Comparison of ENCODE assay signal across 27 cellular contexts in the genomic region with DNA sequence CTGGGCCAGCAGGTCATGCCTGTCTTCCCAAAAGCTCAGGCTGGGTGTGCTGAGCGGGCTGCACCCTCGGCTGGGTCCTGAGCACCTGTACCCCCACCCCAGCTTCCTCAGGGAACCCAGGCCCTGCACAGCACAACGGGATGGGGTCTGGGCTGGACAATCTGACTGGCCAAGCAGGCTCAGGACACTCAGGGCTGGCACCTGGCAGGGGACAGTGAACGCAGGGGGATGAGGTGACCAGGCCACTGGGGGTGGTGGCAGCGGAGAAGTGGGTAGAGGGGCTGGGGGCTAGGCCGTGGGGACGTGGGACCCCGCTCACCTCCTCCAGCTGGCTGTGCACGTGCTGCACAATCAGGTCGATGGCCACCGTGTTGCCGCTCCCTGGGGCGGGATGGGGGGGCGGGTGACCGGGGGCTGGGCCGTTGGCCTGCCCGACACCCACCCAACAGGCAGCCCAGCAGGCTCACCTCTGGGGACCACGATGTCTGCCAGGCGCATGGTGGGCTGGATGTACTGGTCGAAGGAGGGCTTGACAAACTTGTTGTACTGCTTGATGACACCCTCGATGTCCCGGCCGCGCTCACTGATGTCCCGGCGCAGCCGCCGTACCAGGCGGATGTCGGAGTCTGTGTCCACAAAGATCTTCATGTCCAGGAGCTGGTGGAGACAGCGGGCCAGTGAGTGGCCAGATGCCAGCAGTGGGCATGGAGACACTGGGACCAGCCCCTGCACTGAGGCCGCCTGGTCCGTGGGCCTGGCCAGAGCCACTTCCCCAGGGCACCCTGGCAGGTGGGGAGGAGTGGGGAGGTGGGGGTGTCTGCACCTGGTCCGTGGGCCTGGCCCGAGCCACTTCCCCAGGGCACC. TPM values are rescaled to one million over a fixed set of nuclear protein-coding genes. Genes with fewer than 3 reads are reported as not detected.
DNase-seq lines count a peak whose midpoint lies in the region; ATAC-seq, FAIRE-seq and TF ChIP-seq lines count a peak whose summit lies in the region.
"Had no signal": no experiment of that assay in that cellular context is flagged by ENCODE, and none has a peak within 500 bp of the region (broad histone marks: within the 10 kb centered on the region; RNA-seq: fewer than 3 reads in every experiment).

No MANE protein-coding gene starts in this region.

- 95% methylated on average over 29 of the region's 35 CpGs; no CpG with 5 or more reads in 1 of the 2 experiments for WGBS in IMR-90 (ENCODE audit: extremely low coverage in 2 of 2, insufficient read length in 1 of 2), 2 experiments

- no peak for TF ChIP-seq POLR2A in IMR-90 (IDR thresholded peaks at IDR 0.05; ENCODE audit: low read depth, low read length)
- no peak for TF ChIP-seq POLR2A in vagina (IDR thresholded peaks at IDR 0.05)

- H3K4me1 ChIP-seq in Caco-2 (peaks cover 3% of the 10 kb centered on the region; the same call in 1 of the 2 replicates), IMR-90 (ENCODE audit: control insufficient read depth, insufficient read depth, low read length) (peaks cover 7% of the 10 kb centered on the region), kidney (ENCODE audit: control insufficient read depth in 1 of 2, insufficient read depth in 1 of 2, low read depth in 1 of 2, low read length in 2 of 2) (peaks cover under 1 to 10% of the 10 kb centered on the region in 2 donors), vagina (peaks cover 51% of the 10 kb centered on the region)

- H2AK9ac ChIP-seq in IMR-90 (replicated peaks; ENCODE audit: low read depth, low read length, poor library complexity) = peak overlapping the region; percentile 10

- no peak overlapping the region for H2AFZ ChIP-seq in IMR-90 (replicated peaks; ENCODE audit: low read length, poor library complexity)

- POLR2A ChIA-PET in Caco-2 (lab: Charles Lee) (no interaction called here), IMR-90 (lab: Charles Lee; ENCODE audit: unreplicated experiment) (no interaction called here)

- H3K4me2 ChIP-seq in IMR-90 (ENCODE audit: low read depth, low read length) = no peak overlapping the region

- H2BK20ac ChIP-seq in IMR-90 (ENCODE audit: low read depth, low read length) = no peak overlapping the region

- no peak overlapping the region for H3K4ac ChIP-seq in IMR-90 (ENCODE audit: low read depth, low read length)

- BruUV-seq in Caco-2 (replicated peaks; lab: Mats Ljungman, UMichigan) (no TSS peak), IMR-90 (replicated peaks; lab: Mats Ljungman, UMichigan) (no TSS peak)

- H3K9ac ChIP-seq in IMR-90 (ENCODE audit: low read depth, low read length) (no peak overlapping the region), kidney (ENCODE audit: low read length in 2 of 2) (no peak overlapping the region)

- H3K27ac Mint-ChIP-seq in Caco-2 (ENCODE audit: unreplicated experiment) = peak overlapping the region; percentile 64
- H3K27ac Mint-ChIP-seq: activated CD4-positive, alpha-beta T cell treated with anti-CD3 and anti-CD28 coated beads for 36 hours; activated CD8-positive, alpha-beta T cell treated with anti-CD3 and anti-CD28 coated beads for 36 hours; activated T-helper 17 cell treated with anti-CD3 and anti-CD28 coated beads, Interleukin-2, amount 50 U/mL, for 72 hours; mesothelial cell of epicardium; progenitor cell of endocrine pancreas had no signal

- ATAC-seq in IMR-90 (ENCODE audit: low read depth) = no peak
- ATAC-seq in sciatic nerve = no peak
- no peak for ATAC-seq in GM19328 (IDR thresholded peaks at IDR 0.05; ENCODE audit: unreplicated experiment)
- ATAC-seq: activated CD4-positive, alpha-beta T cell treated with anti-CD3 and anti-CD28 coated beads for 36 hours; activated CD8-positive, alpha-beta T cell treated with anti-CD3 and anti-CD28 coated beads for 36 hours; activated T-helper 17 cell treated with anti-CD3 and anti-CD28 coated beads, Interleukin-2, amount 50 U/mL, for 72 hours; body of pancreas; HCT116; left lung; Panc1 had no signal

- no peak overlapping the region for H2BK5ac ChIP-seq in IMR-90 (ENCODE audit: low read depth, low read length, poor library complexity, severe bottlenecking)

- FAIRE-seq in kidney (lab: Jason Lieb, UNC) = no peak

- H3K4me3 Mint-ChIP-seq in Caco-2 (ENCODE audit: unreplicated experiment) = no peak overlapping the region
- H3K4me3 Mint-ChIP-seq: activated CD4-positive, alpha-beta T cell treated with anti-CD3 and anti-CD28 coated beads for 36 hours; activated CD8-positive, alpha-beta T cell treated with anti-CD3 and anti-CD28 coated beads for 36 hours; activated T-helper 17 cell treated with anti-CD3 and anti-CD28 coated beads, Interleukin-2, amount 50 U/mL, for 72 hours; mesothelial cell of epicardium had no signal

- H3K9me1 ChIP-seq in IMR-90 (ENCODE audit: insufficient read depth, low read length) = peaks cover 13% of the 10 kb centered on the region

- no peak overlapping the region for H3K14ac ChIP-seq in IMR-90 (replicated peaks; ENCODE audit: low read depth, low read length)

- no peak overlapping the region for H4K91ac ChIP-seq in IMR-90 (ENCODE audit: insufficient read depth, low read depth, low read length)

- H3K4me3 ChIP-seq in Caco-2 (ENCODE audit: low read depth, low read length) (no peak overlapping the region), IMR-90 (ENCODE audit: insufficient read depth, low read depth, low read length) (no peak overlapping the region), kidney (ENCODE audit: low read length in 2 of 2) (no peak overlapping the region), vagina (no peak overlapping the region)
- H3K4me3 ChIP-seq: body of pancreas, left lung, testis, uterus had no signal

- H3K36me3 ChIP-seq in Caco-2 (ENCODE audit: control insufficient read depth, insufficient read depth, low read length) = peaks cover 25% of the 10 kb centered on the region
- peaks cover 49% of the 10 kb centered on the region for H3K36me3 ChIP-seq in IMR-90 (ENCODE audit: control insufficient read depth, insufficient read depth, low read length)
- peaks cover 7 to 28% of the 10 kb centered on the region in 2 donors for H3K36me3 ChIP-seq in kidney (ENCODE audit: control insufficient read depth in 1 of 2, insufficient read depth in 2 of 2, low read length in 2 of 2)
- H3K36me3 ChIP-seq in vagina = peaks cover 0 to 61% of the 10 kb centered on the region in 2 donors
- H3K36me3 ChIP-seq: uterus had no signal

- H3K9me3 Mint-ChIP-seq in Caco-2 (ENCODE audit: unreplicated experiment) = no peaks in the 10 kb centered on the region
- H3K9me3 Mint-ChIP-seq: activated T-helper 17 cell treated with anti-CD3 and anti-CD28 coated beads, Interleukin-2, amount 50 U/mL, for 72 hours; mesothelial cell of epicardium had no signal

- TF ChIP-seq RAD21 in IMR-90 (IDR thresholded peaks at IDR 0.05; ENCODE audit: low read length) = no peak

- peaks cover 3% of the 10 kb centered on the region for H3K27me3 Mint-ChIP-seq in Caco-2 (ENCODE audit: insufficient read depth, unreplicated experiment)
- H3K27me3 Mint-ChIP-seq: activated CD4-positive, alpha-beta T cell treated with anti-CD3 and anti-CD28 coated beads for 36 hours; activated CD8-positive, alpha-beta T cell treated with anti-CD3 and anti-CD28 coated beads for 36 hours; activated T-helper 17 cell treated with anti-CD3 and anti-CD28 coated beads, Interleukin-2, amount 50 U/mL, for 72 hours; naive B cell; progenitor cell of endocrine pancreas had no signal

- peaks cover 29% of the 10 kb centered on the region for H3K4me1 Mint-ChIP-seq in Caco-2 (ENCODE audit: low read depth, unreplicated experiment)

- no peak overlapping the region for H2BK120ac ChIP-seq in IMR-90 (ENCODE audit: low read depth, low read length)

- DNase-seq in Caco-2 (no peak), IMR-90 (no peak), kidney (peak; percentile 76), sciatic nerve (ENCODE audit: low spot score) (peak; percentile 61), vagina (ENCODE audit: extremely low spot score in 2 of 2) (no peak), hepatic stellate cell (ENCODE audit: low spot score) (no peak)
- DNase-seq: activated CD4-positive, alpha-beta T cell treated with anti-CD3 and anti-CD28 coated beads for 36 hours; activated CD8-positive, alpha-beta memory T cell treated with anti-CD3 and anti-CD28 coated beads, Interleukin-2, amount 50 U/mL, for 48 hours; activated CD8-positive, alpha-beta T cell treated with anti-CD3 and anti-CD28 coated beads for 36 hours; activated naive CD4-positive, alpha-beta T cell treated with anti-CD3 and anti-CD28 coated beads, Interleukin-2, amount 50 U/mL, for 16 hours; MV-4-11; naive B cell; NCI-H1436; NCI-H2081 treated with DMSO at 0.1 percent for 48 hours; NCI-H226; NCI-H69; stimulated activated naive CD4-positive, alpha-beta T cell; testis; uterus had no signal

- H4K8ac ChIP-seq in IMR-90 (ENCODE audit: low read depth in 2 of 2, low read length in 2 of 2) = no peak overlapping the region

- H3K36me3 Mint-ChIP-seq in Caco-2 (ENCODE audit: insufficient read depth, unreplicated experiment) = peaks cover 100% of the 10 kb centered on the region
- H3K36me3 Mint-ChIP-seq: naive B cell had no signal

- H3K18ac ChIP-seq in IMR-90 (ENCODE audit: low read depth, low read length) = no peak overlapping the region

- in situ Hi-C loops in IMR-90 (cut with MboI; ENCODE audit: low sequenced_read_pairs) = no loop called here

- no peak overlapping the region for H4K5ac ChIP-seq in IMR-90 (ENCODE audit: low read depth, low read length)

- H3K27me3 ChIP-seq in Caco-2 (replicated peaks; ENCODE audit: control insufficient read depth, insufficient read depth, low read length) (no peaks in the 10 kb centered on the region), IMR-90 (ENCODE audit: control insufficient read depth, insufficient read depth, low read length) (no peaks in the 10 kb centered on the region), vagina (no peaks in the 10 kb centered on the region)
- H3K27me3 ChIP-seq: body of pancreas, left lung, testis, uterus had no signal

- H3K23ac ChIP-seq in IMR-90 (ENCODE audit: low read depth, low read length) = no peak overlapping the region

- no peak overlapping the region for H2AK5ac ChIP-seq in IMR-90 (ENCODE audit: low read depth, low read length)

- dilution Hi-C loops in IMR-90 (cut with HindIII; ENCODE audit: low sequenced_read_pairs, unreplicated experiment) = no loop called here

- CTCF ChIA-PET in Caco-2 (lab: Charles Lee) = interaction anchor here (1.2 kb wide), 1 partner anchor 10 kb away, joined by 3 read pairs; no protein-coding TSS in a partner anchor
- CTCF ChIA-PET in IMR-90 (lab: Yijun Ruan, JAX) = no interaction called here

- intact Hi-C loops in Caco-2 (cut with micrococcal nuclease; ENCODE audit: unreplicated experiment) (no loop called here), IMR-90 (cut with micrococcal nuclease) (no loop called here), kidney (cut with DNase I) (no loop called here), sciatic nerve (cut with DNase I) (no loop called here), vagina (cut with DNase I) (no loop called here)

- H4K20me1 ChIP-seq in IMR-90 (ENCODE audit: insufficient read depth, low read length) = peaks cover 94% of the 10 kb centered on the region

- H2BK15ac ChIP-seq in IMR-90 (ENCODE audit: low read depth, low read length) = no peak overlapping the region

- no peak overlapping the region for H3K56ac ChIP-seq in IMR-90 (ENCODE audit: extremely low read depth, insufficient read depth, low read length)

- no peak for TF ChIP-seq CTCF in Caco-2 (IDR thresholded peaks at IDR 0.05; ENCODE audit: insufficient read depth in 1 of 2, low read depth in 1 of 2, low read length in 1 of 2, severe bottlenecking in 1 of 2, unreplicated experiment in 1 of 2)
- no peak for TF ChIP-seq CTCF in IMR-90 (conservative IDR thresholded peaks at IDR 0.05; ENCODE audit: low read depth, low read length)
- TF ChIP-seq CTCF in kidney (IDR thresholded peaks at IDR 0.05; ENCODE audit: borderline replicate concordance, extremely low read depth, insufficient read depth) = no peak
- no peak for TF ChIP-seq CTCF in vagina (IDR thresholded peaks at IDR 0.05)

- no peak overlapping the region for H3K27ac ChIP-seq in IMR-90 (ENCODE audit: insufficient read depth, low read length)
- no peak overlapping the region for H3K27ac ChIP-seq in kidney (ENCODE audit: low read depth in 2 of 2, low read length in 2 of 2)
- no peak overlapping the region for H3K27ac ChIP-seq in vagina
- H3K27ac ChIP-seq: body of pancreas, testis, uterus had no signal

- H3K79me1 ChIP-seq in IMR-90 (ENCODE audit: low read depth in 1 of 2, low read length in 2 of 2) = peaks cover 17 to 81% of the 10 kb centered on the region in 2 experiments

- H3K9me3 ChIP-seq in Caco-2 (0 out of 2 replicates have a peak, but pooled peaks cover 4% of the 10 kb centered on the region), IMR-90 (ENCODE audit: control insufficient read depth, insufficient read depth, low read length) (no peaks in the 10 kb centered on the region), kidney (ENCODE audit: control insufficient read depth in 1 of 2, low read length in 2 of 2) (no peaks in the 10 kb centered on the region), vagina (no peaks in the 10 kb centered on the region)
- H3K9me3 ChIP-seq: body of pancreas, left lung, testis, uterus had no signal

RNA-seq across cellular contexts. Expression of a gene that starts 11.9 kb away (rescaled TPM):
- total RNA-seq in Caco-2 (2022) = 101 and 113 TPM in 2 replicates
- total RNA-seq in IMR-90 (2012; rRNA removed) = 16.7 and 18.3 TPM in 2 replicates
- polyA plus RNA-seq in IMR-90 (2012; rRNA removed) = 54.7 and 58.6 TPM in 2 replicates
- 19.8 and 55.6 TPM in 2 replicates for polyA plus RNA-seq in IMR-90 (2012; cell fraction: cytosol; rRNA removed)
- polyA plus RNA-seq in IMR-90 (2012; cell fraction: nucleus; rRNA removed; ENCODE audit: low replicate concordance) = 178 and 412 TPM in 2 replicates
- total RNA-seq in kidney = 39.8 TPM
- 39.3 TPM for polyA plus RNA-seq in kidney (ENCODE audit: insufficient read depth, low read depth, low replicate concordance)
- total RNA-seq in sciatic nerve = 50.8 TPM
- total RNA-seq in vagina = 50.1 TPM

RNA-seq across cellular contexts. Expression of a gene that starts 25.4 kb away (rescaled TPM):
- total RNA-seq in Caco-2 (2022) (40.0 and 47.9 TPM in 2 replicates), IMR-90 (2012; rRNA removed) (6.4 and 6.5 TPM in 2 replicates), kidney (19.2 TPM), sciatic nerve (13.6 TPM), vagina (10.3 TPM)
- polyA plus RNA-seq in IMR-90 (2012; rRNA removed) (15.6 and 15.9 TPM in 2 replicates), kidney (ENCODE audit: insufficient read depth, low read depth, low replicate concordance) (8.6 TPM)
- polyA plus RNA-seq in IMR-90 (2012; cell fraction: cytosol; rRNA removed) = 7.2 and 13.4 TPM in 2 replicates
- polyA plus RNA-seq in IMR-90 (2012; cell fraction: nucleus; rRNA removed; ENCODE audit: low replicate concordance) = 50.2 and 83.0 TPM in 2 replicates

RNA-seq across cellular contexts. Expression of a gene that starts 35.1 kb away (rescaled TPM):
- total RNA-seq in Caco-2 (2022) (13.4 and 13.6 TPM in 2 replicates), IMR-90 (2012; rRNA removed) (0.54 and 0.56 TPM in 2 replicates), kidney (7.9 TPM), sciatic nerve (2.9 TPM), vagina (11.8 TPM)
- polyA plus RNA-seq in IMR-90 (2012; rRNA removed) (4.0 and 4.1 TPM in 2 replicates), kidney (ENCODE audit: insufficient read depth, low read depth, low replicate concordance) (8.5 TPM)
- polyA plus RNA-seq in IMR-90 (2012; cell fraction: cytosol; rRNA removed) = 3.9 and 4.6 TPM in 2 replicates
- polyA plus RNA-seq in IMR-90 (2012; cell fraction: nucleus; rRNA removed; ENCODE audit: low replicate concordance) = 14.1 and 23.9 TPM in 2 replicates

RNA-seq across cellular contexts. Expression of a gene that starts 36.6 kb away (rescaled TPM):
- 176 and 181 TPM in 2 replicates for total RNA-seq in Caco-2 (2022)
- total RNA-seq in IMR-90 (2012; rRNA removed) = 68.6 and 71.3 TPM in 2 replicates
- polyA plus RNA-seq in IMR-90 (2012; rRNA removed) = 38.5 and 43.5 TPM in 2 replicates
- polyA plus RNA-seq in IMR-90 (2012; cell fraction: cytosol; rRNA removed) = 32.3 and 36.0 TPM in 2 replicates
- 27.2 and 30.1 TPM in 2 replicates for polyA plus RNA-seq in IMR-90 (2012; cell fraction: nucleus; rRNA removed; ENCODE audit: low replicate concordance)
- 73.3 TPM for total RNA-seq in kidney
- 51.3 TPM for polyA plus RNA-seq in kidney (ENCODE audit: insufficient read depth, low read depth, low replicate concordance)
- 60.4 TPM for total RNA-seq in sciatic nerve
- total RNA-seq in vagina = 50.6 TPM

RNA-seq across cellular contexts. Expression of a gene that starts 49.4 kb away (rescaled TPM):
- total RNA-seq in Caco-2 (2022) (117 and 124 TPM in 2 replicates), IMR-90 (2012; rRNA removed) (45.2 and 46.9 TPM in 2 replicates), kidney (52.3 TPM), sciatic nerve (30.1 TPM), vagina (25.8 TPM)
- polyA plus RNA-seq in IMR-90 (2012; rRNA removed) (35.6 and 36.3 TPM in 2 replicates), kidney (ENCODE audit: insufficient read depth, low read depth, low replicate concordance) (24.4 TPM)
- 34.5 and 45.2 TPM in 2 replicates for polyA plus RNA-seq in IMR-90 (2012; cell fraction: cytosol; rRNA removed)
- 30.4 and 42.4 TPM in 2 replicates for polyA plus RNA-seq in IMR-90 (2012; cell fraction: nucleus; rRNA removed; ENCODE audit: low replicate concordance)

Comparison
In these comparisons a context has a peak if more than half of its experiments do, and no peak if none do; other contexts are left out.
1. DNase-seq: peak in kidney (single experiment) and sciatic nerve (single experiment); none in Caco-2 (0 of 2), IMR-90 (single experiment), vagina (0 of 2) and hepatic stellate cell (single experiment).